1 cellular context compared by ENCODE assay signal in the genomic region with DNA sequence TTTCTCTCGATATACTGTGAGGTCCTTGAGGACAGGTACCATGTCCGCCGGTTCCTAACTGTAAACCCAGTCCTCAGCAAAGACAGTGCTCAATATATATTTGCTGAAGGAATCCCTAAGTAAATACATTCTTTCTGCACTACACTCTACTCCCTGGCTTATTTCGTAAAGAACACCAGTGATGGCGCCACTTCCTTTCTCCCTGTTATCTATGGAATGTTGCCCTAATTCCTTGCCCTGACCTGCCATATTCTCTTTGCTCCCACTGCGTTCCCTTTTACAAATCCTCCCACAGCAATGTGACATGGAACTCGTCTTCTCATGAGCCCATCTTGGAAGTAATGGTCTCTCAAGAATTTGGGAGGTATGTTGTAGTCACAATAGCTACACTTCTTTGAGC.
TF ChIP-seq lines count a peak whose summit lies in the region.

No MANE protein-coding gene starts in this region.

TF ChIP-seq in GM23338, 12 proteins besides CTCF, POLR2A, EP300 and RAD21 (continued from another document):
- TF ChIP-seq, protein P1, sequence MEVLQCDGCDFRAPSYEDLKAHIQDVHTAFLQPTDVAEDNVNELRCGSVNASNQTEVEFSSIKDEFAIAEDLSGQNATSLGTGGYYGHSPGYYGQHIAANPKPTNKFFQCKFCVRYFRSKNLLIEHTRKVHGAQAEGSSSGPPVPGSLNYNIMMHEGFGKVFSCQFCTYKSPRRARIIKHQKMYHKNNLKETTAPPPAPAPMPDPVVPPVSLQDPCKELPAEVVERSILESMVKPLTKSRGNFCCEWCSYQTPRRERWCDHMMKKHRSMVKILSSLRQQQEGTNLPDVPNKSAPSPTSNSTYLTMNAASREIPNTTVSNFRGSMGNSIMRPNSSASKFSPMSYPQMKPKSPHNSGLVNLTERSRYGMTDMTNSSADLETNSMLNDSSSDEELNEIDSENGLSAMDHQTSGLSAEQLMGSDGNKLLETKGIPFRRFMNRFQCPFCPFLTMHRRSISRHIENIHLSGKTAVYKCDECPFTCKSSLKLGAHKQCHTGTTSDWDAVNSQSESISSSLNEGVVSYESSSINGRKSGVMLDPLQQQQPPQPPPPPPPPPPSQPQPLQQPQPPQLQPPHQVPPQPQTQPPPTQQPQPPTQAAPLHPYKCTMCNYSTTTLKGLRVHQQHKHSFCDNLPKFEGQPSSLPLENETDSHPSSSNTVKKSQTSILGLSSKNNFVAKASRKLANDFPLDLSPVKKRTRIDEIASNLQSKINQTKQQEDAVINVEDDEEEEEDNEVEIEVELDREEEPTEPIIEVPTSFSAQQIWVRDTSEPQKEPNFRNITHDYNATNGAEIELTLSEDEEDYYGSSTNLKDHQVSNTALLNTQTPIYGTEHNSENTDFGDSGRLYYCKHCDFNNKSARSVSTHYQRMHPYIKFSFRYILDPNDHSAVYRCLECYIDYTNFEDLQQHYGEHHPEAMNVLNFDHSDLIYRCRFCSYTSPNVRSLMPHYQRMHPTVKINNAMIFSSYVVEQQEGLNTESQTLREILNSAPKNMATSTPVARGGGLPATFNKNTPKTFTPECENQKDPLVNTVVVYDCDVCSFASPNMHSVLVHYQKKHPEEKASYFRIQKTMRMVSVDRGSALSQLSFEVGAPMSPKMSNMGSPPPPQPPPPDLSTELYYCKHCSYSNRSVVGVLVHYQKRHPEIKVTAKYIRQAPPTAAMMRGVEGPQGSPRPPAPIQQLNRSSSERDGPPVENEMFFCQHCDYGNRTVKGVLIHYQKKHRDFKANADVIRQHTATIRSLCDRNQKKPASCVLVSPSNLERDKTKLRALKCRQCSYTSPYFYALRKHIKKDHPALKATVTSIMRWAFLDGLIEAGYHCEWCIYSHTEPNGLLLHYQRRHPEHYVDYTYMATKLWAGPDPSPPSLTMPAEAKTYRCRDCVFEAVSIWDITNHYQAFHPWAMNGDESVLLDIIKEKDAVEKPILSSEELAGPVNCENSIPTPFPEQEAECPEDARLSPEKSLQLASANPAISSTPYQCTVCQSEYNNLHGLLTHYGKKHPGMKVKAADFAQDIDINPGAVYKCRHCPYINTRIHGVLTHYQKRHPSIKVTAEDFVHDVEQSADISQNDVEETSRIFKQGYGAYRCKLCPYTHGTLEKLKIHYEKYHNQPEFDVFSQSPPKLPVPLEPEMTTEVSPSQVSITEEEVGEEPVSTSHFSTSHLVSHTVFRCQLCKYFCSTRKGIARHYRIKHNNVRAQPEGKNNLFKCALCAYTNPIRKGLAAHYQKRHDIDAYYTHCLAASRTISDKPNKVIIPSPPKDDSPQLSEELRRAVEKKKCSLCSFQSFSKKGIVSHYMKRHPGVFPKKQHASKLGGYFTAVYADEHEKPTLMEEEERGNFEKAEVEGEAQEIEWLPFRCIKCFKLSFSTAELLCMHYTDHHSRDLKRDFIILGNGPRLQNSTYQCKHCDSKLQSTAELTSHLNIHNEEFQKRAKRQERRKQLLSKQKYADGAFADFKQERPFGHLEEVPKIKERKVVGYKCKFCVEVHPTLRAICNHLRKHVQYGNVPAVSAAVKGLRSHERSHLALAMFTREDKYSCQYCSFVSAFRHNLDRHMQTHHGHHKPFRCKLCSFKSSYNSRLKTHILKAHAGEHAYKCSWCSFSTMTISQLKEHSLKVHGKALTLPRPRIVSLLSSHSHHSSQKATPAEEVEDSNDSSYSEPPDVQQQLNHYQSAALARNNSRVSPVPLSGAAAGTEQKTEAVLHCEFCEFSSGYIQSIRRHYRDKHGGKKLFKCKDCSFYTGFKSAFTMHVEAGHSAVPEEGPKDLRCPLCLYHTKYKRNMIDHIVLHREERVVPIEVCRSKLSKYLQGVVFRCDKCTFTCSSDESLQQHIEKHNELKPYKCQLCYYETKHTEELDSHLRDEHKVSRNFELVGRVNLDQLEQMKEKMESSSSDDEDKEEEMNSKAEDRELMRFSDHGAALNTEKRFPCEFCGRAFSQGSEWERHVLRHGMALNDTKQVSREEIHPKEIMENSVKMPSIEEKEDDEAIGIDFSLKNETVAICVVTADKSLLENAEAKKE (CRISPR knock-in tag; IDR thresholded peaks at IDR 0.05) = no peak
- TF ChIP-seq STAT1 (IDR thresholded peaks at IDR 0.05; ENCODE audit: unreplicated experiment) (no peak), ZNF331 (CRISPR knock-in tag; IDR thresholded peaks at IDR 0.05; ENCODE audit: low read depth) (no peak), ZNF114 (CRISPR knock-in tag; IDR thresholded peaks at IDR 0.05) (no peak), EZH2phosphoT487 (IDR thresholded peaks at IDR 0.05; ENCODE audit: unreplicated experiment) (no peak), CREB1 (CRISPR knock-in tag; IDR thresholded peaks at IDR 0.05; ENCODE audit: low read depth) (no peak)
